8 cellular contexts compared by ENCODE assay signal in genomic region chr5:157476699-157477408, GRCh38. TPM values are rescaled to one million over a fixed set of nuclear protein-coding genes. Genes with fewer than 3 reads are reported as not detected.
DNase-seq lines count a peak whose midpoint lies in the region; ATAC-seq, FAIRE-seq and TF ChIP-seq lines count a peak whose summit lies in the region.

No MANE protein-coding gene starts in this region.

- no peak for TF ChIP-seq EP300 in Ishikawa (IDR thresholded peaks at IDR 0.05; ENCODE audit: borderline replicate concordance)

- TF ChIP-seq CTCF in AG10803 (conservative IDR thresholded peaks at IDR 0.05; ENCODE audit: low read length), result peak; percentile 94
- TF ChIP-seq CTCF in Peyer's patch (IDR thresholded peaks at IDR 0.05), result peak; percentile 58 to 77 (median 74)
- TF ChIP-seq CTCF in cardiac fibroblast (IDR thresholded peaks at IDR 0.05; ENCODE audit: low read depth, low read length), result peak; percentile 82

- DNase-seq in AG10803 (ENCODE audit: low read depth) (peak; percentile 74), GM12892 (ENCODE audit: insufficient read length) (no peak), Peyer's patch (peak in 1 of 3 donors; percentile 67), cardiac fibroblast (ENCODE audit: low read depth in 2 of 2) (peak; percentile 81), left colon (no peak), superior temporal gyrus (ENCODE audit: extremely low spot score) (peak; percentile 96)

- H3K4me3 ChIP-seq in AG10803 (ENCODE audit: low read length) (no peak overlapping the region), Peyer's patch (no peak overlapping the region), cardiac fibroblast (replicated peaks in 1 of 2; ENCODE audit: low read depth in 2 of 2, low read length in 2 of 2) (no peak overlapping the region)

- H3K27ac ChIP-seq in Peyer's patch, result peak overlapping the region in 1 of 4 donors; percentile 32

- TF ChIP-seq RAD21 in Ishikawa (IDR thresholded peaks at IDR 0.05; ENCODE audit: low read depth), result peak; percentile 83

- peaks cover 0 to 17% (median 2%) of the 10 kb centered on the region in 4 donors for H3K4me1 ChIP-seq in Peyer's patch

- H3K36me3 ChIP-seq in Peyer's patch, result peaks cover 0 to 8% (median 0%) of the 10 kb centered on the region in 3 donors

- intact Hi-C loops in left colon (cut with DNase I, micrococcal nuclease), result loop anchor here in 1 of 2 donors (10.0 kb wide), 2 partner anchors 112 to 142 kb away; no protein-coding TSS in a partner anchor

- no peaks in the 10 kb centered on the region for H3K9me3 ChIP-seq in Peyer's patch

- TF ChIP-seq POLR2A in GM12892 (IDR thresholded peaks at IDR 0.05; ENCODE audit: low read depth, low read length), result no peak
- no peak for TF ChIP-seq POLR2A in Peyer's patch (IDR thresholded peaks at IDR 0.05)

- peak; percentile 76 for FAIRE-seq in GM12892 (lab: Jason Lieb, UNC)

- ATAC-seq in left colon, result peak; percentile 83
- ATAC-seq in HG03460 (IDR thresholded peaks at IDR 0.05; ENCODE audit: unreplicated experiment), result no peak

- H3K27me3 ChIP-seq in Peyer's patch, result no peaks in the 10 kb centered on the region

TF ChIP-seq in Ishikawa, 13 proteins besides CTCF, POLR2A, EP300 and RAD21:
- TF ChIP-seq USF1 (IDR thresholded peaks at IDR 0.05), result no peak
- TF ChIP-seq TCF12 (IDR thresholded peaks at IDR 0.05; ENCODE audit: low read depth), result no peak
- TF ChIP-seq TEAD4 (IDR thresholded peaks at IDR 0.05), result no peak
- TF ChIP-seq ZBTB7A (IDR thresholded peaks at IDR 0.05; ENCODE audit: low read depth), result no peak
- TF ChIP-seq EGR1 (IDR thresholded peaks at IDR 0.05), result no peak
- no peak for TF ChIP-seq NFIC (IDR thresholded peaks at IDR 0.05)
- no peak for TF ChIP-seq REST (IDR thresholded peaks at IDR 0.05; ENCODE audit: low read depth)
- no peak for TF ChIP-seq TAF1 (IDR thresholded peaks at IDR 0.05; ENCODE audit: low read depth)

RNA-seq across cellular contexts. Expression of gene NIPAL4, which starts 16.8 kb away (rescaled TPM):
- polyA plus RNA-seq in GM12892 (2012; ENCODE audit: missing spikeins), result 0.40 TPM
- not detected for total RNA-seq in Peyer's patch
- under 1 TPM in 1 of 2 donors, not detected in 1; 0.84 TPM for total RNA-seq in left colon

Comparison
In these comparisons a context has a peak if more than half of its experiments do, and no peak if none do; other contexts are left out.
1. DNase-seq: peak in AG10803 (single experiment), cardiac fibroblast (2 of 2) and superior temporal gyrus (single experiment); none in GM12892 (single experiment) and left colon (0 of 2).
2. Peak in every context shown above with its lines, with median percentiles within 50 percentile points of each other: CTCF ChIP-seq.